In genomic region chr15:49171790-49172189, GRCh38 we compare ENCODE assay signal across 1 cellular context.
TF ChIP-seq lines count a peak whose summit lies in the region.

No MANE protein-coding gene starts in this region.

TF ChIP-seq in K562, 482 proteins besides CTCF, POLR2A, EP300 and RAD21:
- no peak for TF ChIP-seq RNF219 (CRISPR knock-in tag; IDR thresholded peaks at IDR 0.05)
- 0 out of 2 replicates have a peak, but pooled peaks have one; percentile 18 for TF ChIP-seq FOXM1 (IDR thresholded peaks at IDR 0.05; ENCODE audit: low read depth)
- no peak for TF ChIP-seq FOXM1 (CRISPR knock-in tag; IDR thresholded peaks at IDR 0.05; ENCODE audit: low read depth)
- TF ChIP-seq EHMT2 (IDR thresholded peaks at IDR 0.05) = peak; percentile 13; the same call in 1 of the 2 replicates
- peak; percentile 4 for TF ChIP-seq TAF9B (IDR thresholded peaks at IDR 0.05; ENCODE audit: partially characterized antibody)
- peak in 1 of 2 experiments; percentile 60; a peak in 3 of 4 replicates for TF ChIP-seq MLLT1 (IDR thresholded peaks at IDR 0.05)
- TF ChIP-seq ZFP91 (CRISPR knock-in tag; IDR thresholded peaks at IDR 0.05) = no peak
- peak; percentile 4; the same call in 1 of the 2 replicates for TF ChIP-seq ARID4B (CRISPR knock-in tag; IDR thresholded peaks at IDR 0.05)
- TF ChIP-seq SMAD1 (IDR thresholded peaks at IDR 0.05; ENCODE audit: low read depth, low read length, partially characterized antibody) = no peak
- TF ChIP-seq EP400 (IDR thresholded peaks at IDR 0.05) = peak; percentile 28
- 0 out of 2 replicates have a peak, but pooled peaks have one; percentile 37 for TF ChIP-seq BRD4 (IDR thresholded peaks at IDR 0.05)
- TF ChIP-seq CREB3L1 (IDR thresholded peaks at IDR 0.05; ENCODE audit: borderline replicate concordance, low read depth) = peak; percentile 76; the same call in 1 of the 2 replicates
- TF ChIP-seq NFYB (IDR thresholded peaks at IDR 0.05; ENCODE audit: extremely low read depth, insufficient read length) = no peak
- TF ChIP-seq FIP1L1 (IDR thresholded peaks at IDR 0.05; ENCODE audit: low read depth, low read length, poor library complexity, severe bottlenecking) = no peak
- 0 out of 2 replicates have a peak, but pooled peaks have one; percentile 0 for TF ChIP-seq PHF8 (IDR thresholded peaks at IDR 0.05; ENCODE audit: borderline replicate concordance, low read length)
- TF ChIP-seq YY1 (IDR thresholded peaks at IDR 0.05; ENCODE audit: borderline replicate concordance in 1 of 3, control insufficient read depth in 1 of 3, extremely low read depth in 1 of 3, insufficient read depth in 3 of 3, insufficient read length in 1 of 3, insufficient replicate concordance in 2 of 3, low read depth in 1 of 3, low read length in 2 of 3) = peak in 2 of 3 experiments; percentile 24 to 70
- TF ChIP-seq HNRNPLL (IDR thresholded peaks at IDR 0.05; ENCODE audit: low read depth, low read length, poor library complexity, severe bottlenecking) = peak; percentile 33
- peak; percentile 57 for TF ChIP-seq TAF1 (IDR thresholded peaks at IDR 0.05; ENCODE audit: control insufficient read depth, extremely low read depth, insufficient read depth, low read length, severe bottlenecking)
- TF ChIP-seq L3MBTL2 (IDR thresholded peaks at IDR 0.05) = no peak
- no peak for TF ChIP-seq THAP7 (CRISPR knock-in tag; IDR thresholded peaks at IDR 0.05)
- no peak for TF ChIP-seq KDM1A (IDR thresholded peaks at IDR 0.05)
